Comparison of ENCODE assay signal across 19 cellular contexts in genomic region chr3:40846466-40846865, GRCh38.
DNase-seq lines count a peak whose midpoint lies in the region; ATAC-seq and TF ChIP-seq lines count a peak whose summit lies in the region.
"Had no signal": no experiment of that assay in that cellular context is flagged by ENCODE, and none has a peak within 500 bp of the region (broad histone marks: within the 10 kb centered on the region; RNA-seq: fewer than 3 reads in every experiment).

No MANE protein-coding gene starts in this region.

- TF ChIP-seq CTCF in osteocyte (IDR thresholded peaks at IDR 0.05), result no peak

- H3K27me3 ChIP-seq in SJCRH30, result no peaks in the 10 kb centered on the region

- peaks cover 7% of the 10 kb centered on the region for H3K4me1 Mint-ChIP-seq in osteocyte (ENCODE audit: unreplicated experiment)

- H3K36me3 ChIP-seq in SJCRH30, result no peaks in the 10 kb centered on the region

- no peak overlapping the region for H3K4me3 ChIP-seq in SJCRH30

- no peaks in the 10 kb centered on the region for H3K36me3 Mint-ChIP-seq in osteocyte (ENCODE audit: unreplicated experiment)

- H3K9me3 ChIP-seq in SJCRH30 (replicated peaks), result no peaks in the 10 kb centered on the region

- H3K4me3 Mint-ChIP-seq in osteocyte (ENCODE audit: unreplicated experiment), result no peak overlapping the region
- H3K4me3 Mint-ChIP-seq: HFFc6 had no signal

- H3K4me1 ChIP-seq in SJCRH30, result peaks cover 37% of the 10 kb centered on the region

- peak overlapping the region; percentile 87 for H3K27ac ChIP-seq in SJCRH30
- H3K27ac ChIP-seq: 22Rv1, C4-2B, KMS-11 had no signal

- ATAC-seq in left ventricle myocardium superior, result peak; percentile 90
- no peak for ATAC-seq in HG02571 (IDR thresholded peaks at IDR 0.05; ENCODE audit: unreplicated experiment)

- intact Hi-C loops in left ventricle myocardium superior (cut with micrococcal nuclease), result no loop called here

- no peaks in the 10 kb centered on the region for H3K27me3 Mint-ChIP-seq in osteocyte (ENCODE audit: unreplicated experiment)

- H3K9me3 Mint-ChIP-seq in osteocyte (ENCODE audit: unreplicated experiment), result no peaks in the 10 kb centered on the region

- DNase-seq in DMS53 (lab: John Stamatoyannopoulos, UW), result peak; percentile 2
- DNase-seq in DMS53 treated with DMSO at 0.1 percent for 48 hours (lab: John Stamatoyannopoulos, UW; ENCODE audit: unreplicated experiment), result no peak
- peak; percentile 33 to 64 for DNase-seq in SJCRH30
- no peak for DNase-seq in left ventricle myocardium superior
- DNase-seq in osteocyte (ENCODE audit: extremely low spot score, unreplicated experiment), result peak; percentile 15
- no peak for DNase-seq in globus pallidus (ENCODE audit: low spot score)
- no peak for DNase-seq in NCI-H510A treated with DMSO at 0.1 percent for 48 hours (lab: John Stamatoyannopoulos, UW)
- DNase-seq: AML-193, DMS79 treated with DMSO at 0.1 percent for 48 hours, HFFc6, NCI-H1417 treated with DMSO at 0.1 percent for 48 hours, NCI-H2029, NCI-H82, OCI-M1, SHP77 treated with DMSO at 0.1 percent for 48 hours had no signal

- H3K27ac Mint-ChIP-seq in osteocyte (ENCODE audit: unreplicated experiment), result no peak overlapping the region
- H3K27ac Mint-ChIP-seq: HFFc6 had no signal

Comparison
In these comparisons a context has a peak if more than half of its experiments do, and no peak if none do; other contexts are left out.
1. DNase-seq: peak in DMS53 (single experiment), SJCRH30 (2 of 2) and osteocyte (single experiment); none in DMS53 treated with DMSO at 0.1 percent for 48 hours (single experiment), left ventricle myocardium superior (single experiment), globus pallidus (single experiment) and NCI-H510A treated with DMSO at 0.1 percent for 48 hours (single experiment).